In genomic region chr6:158068156-158068892, GRCh38 we compare ENCODE assay signal across 11 cellular contexts.
DNase-seq lines count a peak whose midpoint lies in the region; ATAC-seq and TF ChIP-seq lines count a peak whose summit lies in the region.
"Had no signal": no experiment of that assay in that cellular context is flagged by ENCODE, and none has a peak within 500 bp of the region (broad histone marks: within the 10 kb centered on the region; RNA-seq: fewer than 3 reads in every experiment).

No MANE protein-coding gene starts in this region.

- peaks cover 28% of the 10 kb centered on the region for H3K36me3 ChIP-seq in CD4-positive, alpha-beta memory T cell (ENCODE audit: insufficient read depth, low read length)

- no peak overlapping the region for H3K4me3 ChIP-seq in CD4-positive, alpha-beta memory T cell (ENCODE audit: low read length in 2 of 2)
- H3K4me3 ChIP-seq in dorsolateral prefrontal cortex, result no peak overlapping the region
- H3K4me3 ChIP-seq: SK-N-MC had no signal

- no peak overlapping the region for H3K4me3 Mint-ChIP-seq in CD4-positive, alpha-beta memory T cell
- H3K4me3 Mint-ChIP-seq: neural crest cell had no signal

- TF ChIP-seq CTCF in dorsolateral prefrontal cortex (IDR thresholded peaks at IDR 0.05 in 54 of 56, conservative IDR thresholded peaks at IDR 0.05 in 2 of 56; ENCODE audit: low read depth in 1 of 56, partially characterized antibody in 56 of 56), result no peak

- peaks cover 9 to 25% (median 16%) of the 10 kb centered on the region in 4 donors for H3K4me1 Mint-ChIP-seq in CD4-positive, alpha-beta memory T cell

- no peak for DNase-seq in CD4-positive, alpha-beta memory T cell
- peak; percentile 67 for DNase-seq in M059J (ENCODE audit: low read depth)
- DNase-seq in dorsolateral prefrontal cortex, result no peak
- DNase-seq in posterior vena cava (ENCODE audit: low spot score), result peak; percentile 78
- no peak for DNase-seq in MV-4-11 (lab: John Stamatoyannopoulos, UW)
- no peak for DNase-seq in cerebellum (ENCODE audit: low spot score)
- no peak for DNase-seq in kidney glomerular epithelial cell (lab: John Stamatoyannopoulos, UW)
- DNase-seq: COR-L47 had no signal

- no peaks in the 10 kb centered on the region for H3K9me3 ChIP-seq in CD4-positive, alpha-beta memory T cell (ENCODE audit: control insufficient read depth in 1 of 2, low read length in 2 of 2)

- peak overlapping the region; percentile 29 to 92 (median 81) for H3K27ac Mint-ChIP-seq in CD4-positive, alpha-beta memory T cell

- H3K36me3 Mint-ChIP-seq in CD4-positive, alpha-beta memory T cell, result peaks cover 33 to 60% of the 10 kb centered on the region in 2 donors

- CTCF ChIA-PET in CD4-positive, alpha-beta memory T cell (lab: Charles Lee; ENCODE audit: partially characterized antibody), result interaction anchor here (7.5 kb wide), 1 partner anchor 9 kb away, joined by 89 read pairs; no protein-coding TSS in a partner anchor

- no peaks in the 10 kb centered on the region for H3K9me3 Mint-ChIP-seq in CD4-positive, alpha-beta memory T cell
- H3K9me3 Mint-ChIP-seq: neural crest cell had no signal

- no peaks in the 10 kb centered on the region for H3K27me3 ChIP-seq in CD4-positive, alpha-beta memory T cell (ENCODE audit: insufficient read depth, low read length)
- no peaks in the 10 kb centered on the region for H3K27me3 ChIP-seq in dorsolateral prefrontal cortex

- intact Hi-C loops in CD4-positive, alpha-beta memory T cell (cut with micrococcal nuclease), result no loop called here
- intact Hi-C loops in dorsolateral prefrontal cortex (cut with DNase I) (loop anchor here in 1 of 2 donors (10.0 kb wide), 1 partner anchor 754 kb away; no protein-coding TSS in a partner anchor), posterior vena cava (cut with DNase I) (loop anchor here in 1 of 2 donors (2.0 kb wide), 1 partner anchor 86 kb away; no protein-coding TSS in a partner anchor)

- ATAC-seq in HG02840 (IDR thresholded peaks at IDR 0.05; ENCODE audit: low FRiP score, unreplicated experiment), result no peak

- H3K27ac ChIP-seq in CD4-positive, alpha-beta memory T cell (ENCODE audit: low read depth, low read length), result no peak overlapping the region
- H3K27ac ChIP-seq in dorsolateral prefrontal cortex, result peak overlapping the region in 53 of 59 donors; percentile 1 to 90 (median 78)
- H3K27ac ChIP-seq: SK-N-MC had no signal

- H3K4me1 ChIP-seq in CD4-positive, alpha-beta memory T cell (ENCODE audit: insufficient read depth, low read length), result peaks cover 9% of the 10 kb centered on the region

- POLR2A ChIA-PET in CD4-positive, alpha-beta memory T cell (lab: Charles Lee; ENCODE audit: partially characterized antibody), result no interaction called here

- H3K27me3 Mint-ChIP-seq in CD4-positive, alpha-beta memory T cell, result no peaks in the 10 kb centered on the region

Comparison
In these comparisons a context has a peak if more than half of its experiments do, and no peak if none do; other contexts are left out.
1. DNase-seq: peak in M059J (single experiment) and posterior vena cava (single experiment); none in CD4-positive, alpha-beta memory T cell (0 of 5), dorsolateral prefrontal cortex (0 of 10), MV-4-11 (single experiment), cerebellum (single experiment) and kidney glomerular epithelial cell (single experiment).